1 cellular context compared by ENCODE assay signal in genomic region chr2:219207254-219207883, GRCh38.
A peak's percentile ranks its signal among the peaks of the same experiment; 100 is the strongest.
TF ChIP-seq lines count a peak whose summit lies in the region.

No MANE protein-coding gene starts in this region.

TF ChIP-seq in HepG2, 621 proteins besides CTCF, POLR2A, EP300 and RAD21 (continued from another document and continues in another):
- TF ChIP-seq HIC2 (CRISPR knock-in tag; IDR thresholded peaks at IDR 0.05; ENCODE audit: low read depth), result no peak
- TF ChIP-seq ZNF83 (CRISPR knock-in tag; IDR thresholded peaks at IDR 0.05; ENCODE audit: borderline replicate concordance), result peak; percentile 91; the same call in 1 of the 2 replicates
- TF ChIP-seq SPEN (CRISPR knock-in tag; IDR thresholded peaks at IDR 0.05; ENCODE audit: low read depth), result no peak
- TF ChIP-seq ZNF232 (CRISPR knock-in tag; IDR thresholded peaks at IDR 0.05; ENCODE audit: borderline replicate concordance), result no peak
- TF ChIP-seq ZNF576 (CRISPR knock-in tag; IDR thresholded peaks at IDR 0.05), result no peak
- TF ChIP-seq TAF15 (IDR thresholded peaks at IDR 0.05; ENCODE audit: low read depth, low read length, poor library complexity, severe bottlenecking), result no peak
- TF ChIP-seq ZNF788 (CRISPR knock-in tag; IDR thresholded peaks at IDR 0.05; ENCODE audit: borderline replicate concordance), result peak; percentile 65
- TF ChIP-seq ZNF687 (CRISPR knock-in tag; IDR thresholded peaks at IDR 0.05), result no peak
- no peak for TF ChIP-seq ZNF512B (CRISPR knock-in tag; IDR thresholded peaks at IDR 0.05; ENCODE audit: borderline replicate concordance)
- TF ChIP-seq PAX8 (CRISPR knock-in tag; IDR thresholded peaks at IDR 0.05; ENCODE audit: borderline replicate concordance), result no peak
- no peak for TF ChIP-seq SMYD3 (CRISPR knock-in tag; IDR thresholded peaks at IDR 0.05)
- TF ChIP-seq ZNF333 (CRISPR knock-in tag; IDR thresholded peaks at IDR 0.05; ENCODE audit: borderline replicate concordance), result peak; percentile 40; the same call in 1 of the 2 replicates
- TF ChIP-seq ISL2 (CRISPR knock-in tag; IDR thresholded peaks at IDR 0.05), result no peak
- TF ChIP-seq ZNF792 (CRISPR knock-in tag; IDR thresholded peaks at IDR 0.05), result no peak
- no peak for TF ChIP-seq ZFP82 (CRISPR knock-in tag; IDR thresholded peaks at IDR 0.05; ENCODE audit: borderline replicate concordance)
- TF ChIP-seq ZNF367 (CRISPR knock-in tag; IDR thresholded peaks at IDR 0.05; ENCODE audit: borderline replicate concordance), result no peak
- no peak for TF ChIP-seq ZNF263 (CRISPR knock-in tag; IDR thresholded peaks at IDR 0.05)
- no peak for TF ChIP-seq ZNF740 (CRISPR knock-in tag; IDR thresholded peaks at IDR 0.05)
- no peak for TF ChIP-seq LRRFIP1 (CRISPR knock-in tag; conservative IDR thresholded peaks at IDR 0.05)
- no peak for TF ChIP-seq STAT5B (CRISPR knock-in tag; IDR thresholded peaks at IDR 0.05)
- no peak for TF ChIP-seq DDIT3 (CRISPR knock-in tag; IDR thresholded peaks at IDR 0.05)
- no peak for TF ChIP-seq RXRA (CRISPR knock-in tag; IDR thresholded peaks at IDR 0.05)
- TF ChIP-seq WIZ (CRISPR knock-in tag; IDR thresholded peaks at IDR 0.05), result no peak
- TF ChIP-seq ZNF552 (CRISPR knock-in tag; IDR thresholded peaks at IDR 0.05; ENCODE audit: borderline replicate concordance), result no peak
- TF ChIP-seq GLMP (CRISPR knock-in tag; IDR thresholded peaks at IDR 0.05; ENCODE audit: borderline replicate concordance), result no peak
- TF ChIP-seq CBX5 (CRISPR knock-in tag; IDR thresholded peaks at IDR 0.05; ENCODE audit: borderline replicate concordance), result no peak
- no peak for TF ChIP-seq ZFP36L1 (CRISPR knock-in tag; IDR thresholded peaks at IDR 0.05)
- no peak for TF ChIP-seq PAWR (CRISPR knock-in tag; IDR thresholded peaks at IDR 0.05; ENCODE audit: borderline replicate concordance)
- TF ChIP-seq FOXC1 (CRISPR knock-in tag; IDR thresholded peaks at IDR 0.05; ENCODE audit: borderline replicate concordance), result 0 out of 2 replicates have a peak, but pooled peaks have one; percentile 3
- no peak for TF ChIP-seq ZNF589 (CRISPR knock-in tag; conservative IDR thresholded peaks at IDR 0.05)
- 0 out of 2 replicates have a peak, but pooled peaks have one; percentile 11 for TF ChIP-seq FOXA3 (CRISPR knock-in tag; IDR thresholded peaks at IDR 0.05)
- TF ChIP-seq ZBTB39 (CRISPR knock-in tag; IDR thresholded peaks at IDR 0.05), result 0 out of 2 replicates have a peak, but pooled peaks have one; percentile 24
- no peak for TF ChIP-seq TCF12 (IDR thresholded peaks at IDR 0.05)
- TF ChIP-seq TCF12 (CRISPR knock-in tag; IDR thresholded peaks at IDR 0.05), result no peak
- TF ChIP-seq RNF2 (conservative IDR thresholded peaks at IDR 0.05; ENCODE audit: low read depth), result no peak
- no peak for TF ChIP-seq ZNF260 (CRISPR knock-in tag; IDR thresholded peaks at IDR 0.05; ENCODE audit: borderline replicate concordance, low read depth)
- TF ChIP-seq ATF6 (CRISPR knock-in tag; conservative IDR thresholded peaks at IDR 0.05), result no peak
- no peak for TF ChIP-seq NR2F6 (IDR thresholded peaks at IDR 0.05)
- peak; percentile 64 for TF ChIP-seq NR2F6 (CRISPR knock-in tag; IDR thresholded peaks at IDR 0.05)
- TF ChIP-seq MATR3 (CRISPR knock-in tag; IDR thresholded peaks at IDR 0.05), result no peak
- no peak for TF ChIP-seq FOSL2 (CRISPR knock-in tag; IDR thresholded peaks at IDR 0.05)
- TF ChIP-seq NCOR1 (IDR thresholded peaks at IDR 0.05; ENCODE audit: borderline replicate concordance, low read length), result no peak
- TF ChIP-seq MIXL1 (CRISPR knock-in tag; IDR thresholded peaks at IDR 0.05), result no peak
- no peak for TF ChIP-seq SKIL (CRISPR knock-in tag; IDR thresholded peaks at IDR 0.05; ENCODE audit: borderline replicate concordance)
- no peak for TF ChIP-seq ELF4 (CRISPR knock-in tag; IDR thresholded peaks at IDR 0.05; ENCODE audit: borderline replicate concordance)
